Comparison of ENCODE assay signal across 24 cellular contexts in genomic region chr3:172309059-172309458, GRCh38.
"Had no signal": no experiment of that assay in that cellular context is flagged by ENCODE, and none has a peak within 500 bp of the region (broad histone marks: within the 10 kb centered on the region; RNA-seq: fewer than 3 reads in every experiment).

No MANE protein-coding gene starts in this region.

- ATAC-seq: activated CD4-positive, alpha-beta T cell treated with anti-CD3 and anti-CD28 coated beads for 36 hours; foreskin keratinocyte; left lobe of liver; stimulated activated naive CD8-positive, alpha-beta T cell treated with anti-CD3 and anti-CD28 coated beads, Interleukin-15, amount 100 ng/mL, for 72 hours had no signal

- H3K4me1 ChIP-seq: parathyroid adenoma had no signal

- H3K9ac ChIP-seq: parathyroid adenoma had no signal

- DNase-seq: activated CD4-positive, alpha-beta T cell treated with anti-CD3 and anti-CD28 coated beads for 36 hours; activated CD4-positive, CD25-positive, alpha-beta regulatory T cell; activated effector memory CD4-positive, alpha-beta T cell treated with anti-CD3 and anti-CD28 coated beads, Interleukin-2, amount 50 U/mL, for 16 hours; activated naive CD4-positive, alpha-beta T cell treated with anti-CD3 and anti-CD28 coated beads for 36 hours; activated naive CD8-positive, alpha-beta T cell treated with anti-CD3 and anti-CD28 coated beads for 36 hours; activated T-cell treated with anti-CD3 and anti-CD28 coated beads for 4 hours; caudate nucleus; foreskin keratinocyte; kidney glomerular epithelial cell; naive B cell; nephron progenitor cell; occipital lobe; stimulated activated CD4-positive, alpha-beta T cell treated with anti-CD3 and anti-CD28 coated beads, Interleukin-2, amount 100 ng/mL, for 48 hours; stimulated activated naive CD8-positive, alpha-beta T cell treated with anti-CD3 and anti-CD28 coated beads, Interleukin-15, amount 100 ng/mL, for 72 hours; substantia nigra had no signal

- H3K9me3 Mint-ChIP-seq: activated naive CD4-positive, alpha-beta T cell treated with anti-CD3 and anti-CD28 coated beads for 36 hours; activated naive CD8-positive, alpha-beta T cell treated with anti-CD3 and anti-CD28 coated beads for 36 hours; brain; mesothelial cell of epicardium; naive B cell; nephron progenitor cell; stimulated activated naive CD8-positive, alpha-beta T cell treated with anti-CD3 and anti-CD28 coated beads, Interleukin-15, amount 100 ng/mL, for 72 hours; type B pancreatic cell had no signal

- H3K27ac Mint-ChIP-seq: activated CD4-positive, alpha-beta T cell treated with anti-CD3 and anti-CD28 coated beads for 36 hours; activated naive CD4-positive, alpha-beta T cell treated with anti-CD3 and anti-CD28 coated beads for 36 hours; activated naive CD8-positive, alpha-beta T cell treated with anti-CD3 and anti-CD28 coated beads for 36 hours; brain; mesothelial cell of epicardium; naive B cell; nephron progenitor cell; stimulated activated naive CD8-positive, alpha-beta T cell treated with anti-CD3 and anti-CD28 coated beads, Interleukin-15, amount 100 ng/mL, for 72 hours; type B pancreatic cell had no signal

- H3K4me3 ChIP-seq: ascending aorta, esophagus muscularis mucosa, right atrium auricular region, vagina had no signal

- H3K4me1 Mint-ChIP-seq: activated CD4-positive, alpha-beta T cell treated with anti-CD3 and anti-CD28 coated beads for 36 hours; naive B cell; stimulated activated naive CD8-positive, alpha-beta T cell treated with anti-CD3 and anti-CD28 coated beads, Interleukin-15, amount 100 ng/mL, for 72 hours had no signal

- H3K27me3 ChIP-seq: ascending aorta, esophagus muscularis mucosa, foreskin keratinocyte, right atrium auricular region, vagina had no signal

- H3K27me3 Mint-ChIP-seq: activated CD4-positive, alpha-beta T cell treated with anti-CD3 and anti-CD28 coated beads for 36 hours; activated naive CD8-positive, alpha-beta T cell treated with anti-CD3 and anti-CD28 coated beads for 36 hours; brain; naive B cell; stimulated activated naive CD8-positive, alpha-beta T cell treated with anti-CD3 and anti-CD28 coated beads, Interleukin-15, amount 100 ng/mL, for 72 hours; type B pancreatic cell had no signal

- H2AFZ ChIP-seq: parathyroid adenoma had no signal

- H3K27ac ChIP-seq: ascending aorta, esophagus muscularis mucosa, foreskin keratinocyte, parathyroid adenoma, right atrium auricular region, vagina had no signal

- H3K9me3 ChIP-seq: ascending aorta, esophagus muscularis mucosa, right atrium auricular region, vagina had no signal

- H3K4me3 Mint-ChIP-seq: activated CD4-positive, alpha-beta T cell treated with anti-CD3 and anti-CD28 coated beads for 36 hours; activated naive CD4-positive, alpha-beta T cell treated with anti-CD3 and anti-CD28 coated beads for 36 hours; activated naive CD8-positive, alpha-beta T cell treated with anti-CD3 and anti-CD28 coated beads for 36 hours; brain; mesothelial cell of epicardium; naive B cell; nephron progenitor cell; stimulated activated naive CD8-positive, alpha-beta T cell treated with anti-CD3 and anti-CD28 coated beads, Interleukin-15, amount 100 ng/mL, for 72 hours; type B pancreatic cell had no signal

- H3K79me2 ChIP-seq: parathyroid adenoma had no signal
